Comparison of ENCODE assay signal across 20 cellular contexts in genomic region chr6:3440911-3441310, GRCh38. TPM values are rescaled to one million over a fixed set of nuclear protein-coding genes. Genes with fewer than 3 reads are reported as not detected.
DNase-seq lines count a peak whose midpoint lies in the region; ATAC-seq, FAIRE-seq and TF ChIP-seq lines count a peak whose summit lies in the region.
"Had no signal": no experiment of that assay in that cellular context is flagged by ENCODE, and none has a peak within 500 bp of the region (broad histone marks: within the 10 kb centered on the region; RNA-seq: fewer than 3 reads in every experiment).

No MANE protein-coding gene starts in this region.

- TF ChIP-seq POLR2A in HepG2 (IDR thresholded peaks at IDR 0.05; ENCODE audit: insufficient read depth in 1 of 2, low read depth in 2 of 2, low read length in 2 of 2) (no peak), right lobe of liver (IDR thresholded peaks at IDR 0.05) (no peak), ovary (IDR thresholded peaks at IDR 0.05) (no peak)

- H3K9me3 ChIP-seq in HepG2 (ENCODE audit: low read length) (no peaks in the 10 kb centered on the region), right lobe of liver (no peaks in the 10 kb centered on the region), mesenchymal stem cell (ENCODE audit: control insufficient read depth, low read length) (no peaks in the 10 kb centered on the region), neuronal stem cell (replicated peaks in 1 of 2; ENCODE audit: control insufficient read depth in 2 of 2, insufficient read depth in 1 of 2, low read depth in 1 of 2, low read length in 2 of 2) (peaks cover 5 to 8% of the 10 kb centered on the region in 2 donors), ovary (no peaks in the 10 kb centered on the region)
- H3K9me3 ChIP-seq: BLaER1, HAP-1 had no signal

- H3K27me3 ChIP-seq in HepG2 (ENCODE audit: control insufficient read depth in 1 of 2, insufficient read depth in 2 of 2, low read length in 2 of 2) = no peaks in the 10 kb centered on the region
- no peaks in the 10 kb centered on the region for H3K27me3 ChIP-seq in right lobe of liver
- H3K27me3 ChIP-seq in mesenchymal stem cell (ENCODE audit: control insufficient read depth in 1 of 2, insufficient read depth in 1 of 2, low read length in 2 of 2) = no peaks in the 10 kb centered on the region
- H3K27me3 ChIP-seq in neuronal stem cell (ENCODE audit: control insufficient read depth in 3 of 3, insufficient read depth in 3 of 3, low read depth in 1 of 3, low read length in 3 of 3) = peaks cover 0 to 2% (median 0%) of the 10 kb centered on the region in 3 experiments
- no peaks in the 10 kb centered on the region for H3K27me3 ChIP-seq in ovary
- H3K27me3 ChIP-seq: BLaER1 had no signal

- H3K4me1 ChIP-seq in HepG2 (ENCODE audit: insufficient read depth, low read length) (peaks cover 68% of the 10 kb centered on the region), right lobe of liver (no peaks in the 10 kb centered on the region), mesenchymal stem cell (ENCODE audit: control insufficient read depth, insufficient read depth, low read depth, low read length) (peaks cover 11% of the 10 kb centered on the region), neuronal stem cell (ENCODE audit: control insufficient read depth in 2 of 2, insufficient read depth in 1 of 2, low read depth in 1 of 2, low read length in 2 of 2) (peaks cover 18 to 23% of the 10 kb centered on the region in 2 donors), ovary (ENCODE audit: insufficient read depth) (no peaks in the 10 kb centered on the region)
- H3K4me1 ChIP-seq: BLaER1 had no signal

- H3K9ac ChIP-seq in HepG2 (ENCODE audit: insufficient read depth, low read depth, low read length) (no peak overlapping the region), mesenchymal stem cell (ENCODE audit: low read length) (no peak overlapping the region), neuronal stem cell (ENCODE audit: low read depth, low read length, poor library complexity) (no peak overlapping the region)
- H3K9ac ChIP-seq: BLaER1, GM23248 had no signal

- H2AFZ ChIP-seq in HepG2 (ENCODE audit: low read length) (no peak overlapping the region), mesenchymal stem cell (ENCODE audit: low read depth, low read length) (no peak overlapping the region), neuronal stem cell (ENCODE audit: low read length) (no peak overlapping the region)
- H2AFZ ChIP-seq: GM23248 had no signal

- intact Hi-C loops in HepG2 (cut with micrococcal nuclease; ENCODE audit: unreplicated experiment) = no loop called here
- intact Hi-C loops in right lobe of liver (cut with DNase I) = no loop called here
- intact Hi-C loops in ovary (cut with DNase I) = no loop called here

- H4K8ac ChIP-seq in mesenchymal stem cell (ENCODE audit: low read length) = peak overlapping the region; percentile 35
- H4K8ac ChIP-seq in neuronal stem cell (ENCODE audit: low read depth, low read length) = no peak overlapping the region

- CTCF ChIA-PET in HepG2 (lab: Yijun Ruan, JAX; ENCODE audit: low intra/inter-chr PET ratio, low total read pairs) = no interaction called here

- H3K14ac ChIP-seq in mesenchymal stem cell (ENCODE audit: low read length in 2 of 2) = no peak overlapping the region
- H3K14ac ChIP-seq in neuronal stem cell (ENCODE audit: low read length) = no peak overlapping the region

- H3K27ac ChIP-seq in HepG2 (ENCODE audit: extremely low read length, insufficient read depth, low read length) (peak overlapping the region; percentile 11), right lobe of liver (no peak overlapping the region), mesenchymal stem cell (ENCODE audit: low read length, poor library complexity, severe bottlenecking) (no peak overlapping the region), neuronal stem cell (replicated peaks; ENCODE audit: low read length) (no peak overlapping the region), ovary (no peak overlapping the region)
- H3K27ac ChIP-seq: BLaER1, GM23248 had no signal

- no peak for ATAC-seq in HepG2
- no peak for ATAC-seq in right lobe of liver
- ATAC-seq: GM12878 had no signal

- in situ Hi-C loops in HepG2 (cut with HindIII; ENCODE audit: extremely low pct_ligation_motif_present, low pct_unique_long_range_greater_than_20kb) = no loop called here

- peaks cover 57% of the 10 kb centered on the region for H4K20me1 ChIP-seq in HepG2 (ENCODE audit: insufficient read depth, low read length)
- H4K20me1 ChIP-seq: BLaER1 had no signal

- TF ChIP-seq RAD21 in HepG2 (CRISPR knock-in tag; IDR thresholded peaks at IDR 0.05) = no peak

- no peak overlapping the region for H2BK15ac ChIP-seq in mesenchymal stem cell (ENCODE audit: low read depth, poor library complexity, severe bottlenecking)
- H2BK15ac ChIP-seq in neuronal stem cell (ENCODE audit: low read length) = no peak overlapping the region

- H3K79me2 ChIP-seq in HepG2 (ENCODE audit: insufficient read depth, low read length) = peaks cover 85% of the 10 kb centered on the region

- H2BK120ac ChIP-seq in mesenchymal stem cell (ENCODE audit: low read depth, low read length) (no peak overlapping the region), neuronal stem cell (ENCODE audit: low read depth, low read length) (no peak overlapping the region)

- H3K4me3 ChIP-seq in HepG2 (replicated peaks in 1 of 3; ENCODE audit: insufficient read depth in 1 of 3, low read depth in 2 of 3, low read length in 3 of 3) = no peak overlapping the region
- no peak overlapping the region for H3K4me3 ChIP-seq in right lobe of liver
- no peak overlapping the region for H3K4me3 ChIP-seq in mesenchymal stem cell (ENCODE audit: insufficient read depth in 1 of 2, low read depth in 1 of 2, low read length in 2 of 2)
- H3K4me3 ChIP-seq in neuronal stem cell (ENCODE audit: low read length in 2 of 2) = no peak overlapping the region
- H3K4me3 ChIP-seq in ovary = no peak overlapping the region
- H3K4me3 ChIP-seq: BLaER1, GM12878, GM23248, HAP-1 had no signal

- no peak overlapping the region for H2BK5ac ChIP-seq in mesenchymal stem cell (ENCODE audit: low read depth, low read length, poor library complexity, severe bottlenecking)
- no peak overlapping the region for H2BK5ac ChIP-seq in neuronal stem cell (ENCODE audit: low read length)

- FAIRE-seq in HepG2 (lab: Jason Lieb, UNC) = no peak
- FAIRE-seq: GM12878, GM18507, HTR-8/SVneo had no signal

- no peak overlapping the region for H2AK5ac ChIP-seq in mesenchymal stem cell (ENCODE audit: low read length, severe bottlenecking)
- no peak overlapping the region for H2AK5ac ChIP-seq in neuronal stem cell (ENCODE audit: low read depth, low read length)

- H3K23ac ChIP-seq in mesenchymal stem cell (ENCODE audit: low read length in 2 of 2) = no peak overlapping the region
- no peak overlapping the region for H3K23ac ChIP-seq in neuronal stem cell (ENCODE audit: low read depth, low read length, poor library complexity)

- DNase-seq in HepG2 (ENCODE audit: low spot score) (no peak), right lobe of liver (no peak), mesenchymal stem cell (no peak), neuronal stem cell (ENCODE audit: low spot score) (no peak), ovary (no peak), NCI-H2171 (lab: John Stamatoyannopoulos, UW) (no peak), NCI-H146 treated with DMSO at 0.1 percent for 48 hours (lab: John Stamatoyannopoulos, UW; ENCODE audit: unreplicated experiment) (no peak)
- DNase-seq: 8988T; Calu3; CD4-positive, alpha-beta memory T cell; DND-41; EL; GM23248 had no signal

- H4K91ac ChIP-seq in mesenchymal stem cell (ENCODE audit: low read length) (no peak overlapping the region), neuronal stem cell (ENCODE audit: low read depth, low read length, poor library complexity) (no peak overlapping the region)

- POLR2A ChIA-PET in HepG2 (lab: Yijun Ruan, JAX) = no interaction called here

- no peak overlapping the region for H3K4ac ChIP-seq in mesenchymal stem cell (ENCODE audit: low read depth in 1 of 2, low read length in 2 of 2)
- H3K4ac ChIP-seq in neuronal stem cell (ENCODE audit: low read length) = no peak overlapping the region

- H2BK12ac ChIP-seq in mesenchymal stem cell (ENCODE audit: low read length in 2 of 2) (no peak overlapping the region), neuronal stem cell (ENCODE audit: low read length) (no peak overlapping the region)

- TF ChIP-seq EP300 in HepG2 (IDR thresholded peaks at IDR 0.05; ENCODE audit: low read depth in 2 of 2, low read length in 2 of 2) (no peak), HepG2 (CRISPR knock-in tag; IDR thresholded peaks at IDR 0.05; ENCODE audit: borderline replicate concordance) (no peak), ovary (IDR thresholded peaks at IDR 0.05) (no peak)

- H3K18ac ChIP-seq in mesenchymal stem cell (ENCODE audit: low read depth in 1 of 2, low read length in 2 of 2) (no peak overlapping the region), neuronal stem cell (ENCODE audit: low read length) (peak overlapping the region; percentile 54)

- H3K4me2 ChIP-seq in HepG2 (ENCODE audit: low read depth, low read length) = no peak overlapping the region
- no peak overlapping the region for H3K4me2 ChIP-seq in mesenchymal stem cell (ENCODE audit: low read length, poor library complexity, severe bottlenecking)
- no peak overlapping the region for H3K4me2 ChIP-seq in neuronal stem cell (ENCODE audit: insufficient read depth, low read length, poor library complexity, severe bottlenecking)
- H3K4me2 ChIP-seq: BLaER1 had no signal

- H3K79me1 ChIP-seq in mesenchymal stem cell (replicated peaks; ENCODE audit: low read length, poor library complexity, severe bottlenecking) (no peaks in the 10 kb centered on the region), neuronal stem cell (ENCODE audit: low read depth, low read length) (no peaks in the 10 kb centered on the region)

- BruUV-seq in HepG2 (replicated peaks; lab: Mats Ljungman, UMichigan) = no TSS peak

- no peak for TF ChIP-seq CTCF in HepG2 (CRISPR knock-in tag; IDR thresholded peaks at IDR 0.05)
- no peak for TF ChIP-seq CTCF in right lobe of liver (IDR thresholded peaks at IDR 0.05)
- TF ChIP-seq CTCF in ovary (IDR thresholded peaks at IDR 0.05) = no peak

- H3K36me3 ChIP-seq in HepG2 (replicated peaks in 1 of 2; ENCODE audit: control insufficient read depth in 1 of 2, insufficient read depth in 2 of 2, low read length in 2 of 2) (peaks cover 5 to 42% of the 10 kb centered on the region in 2 experiments), right lobe of liver (no peaks in the 10 kb centered on the region), mesenchymal stem cell (ENCODE audit: control insufficient read depth in 1 of 2, insufficient read depth in 2 of 2, low read depth in 1 of 2, low read length in 2 of 2) (no peaks in the 10 kb centered on the region), neuronal stem cell (replicated peaks in 1 of 2; ENCODE audit: control insufficient read depth in 2 of 2, insufficient read depth in 2 of 2, low read length in 2 of 2) (peaks cover 0 to 2% of the 10 kb centered on the region in 2 donors), ovary (no peaks in the 10 kb centered on the region)
- H3K36me3 ChIP-seq: BLaER1, HAP-1 had no signal

- WGBS in HepG2 (ENCODE audit: low lambda C conversion rate) = 89% methylated on average over 5 of the region's 5 CpGs
- WGBS in right lobe of liver (ENCODE audit: insufficient coverage, low coverage, low lambda C conversion rate, missing lambda C conversion rate) = no CpG with 5 or more reads among the region's 5 CpGs
- 97% methylated on average over 4 of the region's 5 CpGs for WGBS in mesenchymal stem cell
- WGBS in neuronal stem cell (ENCODE audit: extremely low coverage in 2 of 2, insufficient read length in 2 of 2, insufficient replicate concordance in 1 of 2), 2 donors = no CpG with 5 or more reads among the region's 5 CpGs
- 92 to 98% (median 95%) methylated on average over 5 of the region's 5 CpGs for WGBS in ovary, 3 donors

RNA-seq across cellular contexts. Expression of gene SLC22A23, which starts 15.9 kb away (rescaled TPM):
- total RNA-seq in HepG2 (2016; rRNA removed; fragmentation: Illumina TruSeq; extraction: Trizol) (14.4 and 17.5 TPM in 2 replicates), right lobe of liver (10 to 100 TPM; 11.7 to 27.6 (median 16.3) TPM), ovary (10 to 100 TPM in 1 of 7 donors, 1 to 10 TPM in 6; 3.7 to 31.0 (median 6.9) TPM)
- total RNA-seq in HepG2 (2016; cell fraction: cytosol; rRNA removed; fragmentation: Illumina TruSeq; extraction: Trizol; ENCODE audit: low read depth) = 5.9 and 6.8 TPM in 2 replicates
- 11.7 and 17.5 TPM in 2 replicates for total RNA-seq in HepG2 (2016; cell fraction: insoluble cytoplasmic fraction; rRNA removed; fragmentation: Illumina TruSeq; extraction: Trizol)
- 9.8 and 11.5 TPM in 2 replicates for total RNA-seq in HepG2 (2016; cell fraction: membrane; rRNA removed; fragmentation: Illumina TruSeq; extraction: Trizol)
- total RNA-seq in HepG2 (2016; cell fraction: nucleus; rRNA removed; fragmentation: Illumina TruSeq; extraction: Trizol) = 33.2 and 38.2 TPM in 2 replicates
- polyA plus RNA-seq in HepG2 (2011; rRNA removed) (11.8 and 17.3 TPM in 2 replicates), ovary (1 to 10 TPM; 2.3 to 4.2 TPM)
- 15.4 and 19.5 TPM in 2 replicates for polyA plus RNA-seq in HepG2 (2011; cell fraction: cytosol; rRNA removed)
- 54.1 and 61.7 TPM in 2 replicates for polyA plus RNA-seq in HepG2 (2011; cell fraction: nucleus; rRNA removed)
- polyA plus RNA-seq in HepG2 (2012) = 25.2 and 36.8 TPM in 2 replicates
- polyA plus RNA-seq in HepG2 (2016; cell fraction: cytosol; fragmentation: Illumina TruSeq; extraction: Trizol; ENCODE audit: low read depth) = 2.0 and 2.2 TPM in 2 replicates
- 12.7 and 15.3 TPM in 2 replicates for polyA plus RNA-seq in HepG2 (2016; cell fraction: insoluble cytoplasmic fraction; fragmentation: Illumina TruSeq; extraction: Trizol; ENCODE audit: low read depth)
- 5.3 and 6.1 TPM in 2 replicates for polyA plus RNA-seq in HepG2 (2016; cell fraction: membrane; fragmentation: Illumina TruSeq; extraction: Trizol; ENCODE audit: low read depth)
- 42.3 and 52.5 TPM in 2 replicates for polyA plus RNA-seq in HepG2 (2016; cell fraction: nucleus; fragmentation: Illumina TruSeq; extraction: Trizol; ENCODE audit: insufficient read depth, low read depth)
- 1.4 and 75.8 TPM in 2 replicates for polyA minus RNA-seq in HepG2 (2011; rRNA and poly(A)+ RNA removed; ENCODE audit: low replicate concordance)
- polyA minus RNA-seq in HepG2 (2011; cell fraction: cytosol; rRNA and poly(A)+ RNA removed) = 30.2 and 44.5 TPM in 2 replicates
- 77.3 and 90.4 TPM in 2 replicates for polyA minus RNA-seq in HepG2 (2011; cell fraction: nucleus; rRNA and poly(A)+ RNA removed)
- polyA plus RNA-seq in mesenchymal stem cell (2013, experiment 1 of 2) = 0.03 TPM
- polyA plus RNA-seq in mesenchymal stem cell (2013, experiment 2 of 2) = 0.03 TPM
- 3.6 TPM for polyA plus RNA-seq in neuronal stem cell (2013, experiment 1 of 2)
- 3.7 TPM for polyA plus RNA-seq in neuronal stem cell (2013, experiment 2 of 2)
- polyA plus RNA-seq: AG04450, CD14-positive monocyte had no signal
